26 cellular contexts compared by ENCODE assay signal in the genomic region with DNA sequence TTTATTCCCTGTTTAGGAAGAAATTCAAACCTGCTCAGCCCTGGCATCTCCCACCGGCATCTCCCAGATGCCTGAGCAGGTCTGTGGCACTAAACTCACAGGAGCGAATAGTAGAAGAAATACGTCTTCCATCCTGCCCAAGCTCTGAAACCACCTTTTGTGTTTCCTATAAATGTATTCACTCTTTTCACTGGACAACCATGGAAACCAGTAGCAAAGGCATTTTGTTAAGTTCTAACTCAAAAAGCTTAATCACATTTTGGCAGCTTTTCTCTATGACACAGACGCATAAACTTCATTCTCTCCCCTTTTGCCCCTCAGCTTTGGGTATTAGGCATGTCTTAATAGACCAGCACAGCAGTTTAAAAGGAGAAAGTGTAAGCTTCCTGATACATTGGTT. TPM values are rescaled to one million over a fixed set of nuclear protein-coding genes. Genes with fewer than 3 reads are reported as not detected.
"Had no signal": no experiment of that assay in that cellular context is flagged by ENCODE, and none has a peak within 500 bp of the region (broad histone marks: within the 10 kb centered on the region; RNA-seq: fewer than 3 reads in every experiment).

No MANE protein-coding gene starts in this region.

- H3K4me3 ChIP-seq: adrenal gland, cardiac muscle cell, esophagus squamous epithelium, gastroesophageal sphincter, heart right ventricle, left lung, lung, sigmoid colon, SJCRH30, smooth muscle cell, thoracic aorta, upper lobe of left lung had no signal

- H3K36me3 Mint-ChIP-seq: activated naive CD8-positive, alpha-beta T cell; naive thymus-derived CD8-positive, alpha-beta T cell; T-cell had no signal

- H3K36me3 ChIP-seq: adrenal gland, cardiac muscle cell, esophagus squamous epithelium, gastroesophageal sphincter, heart right ventricle, left lung, sigmoid colon, SJCRH30, thoracic aorta, upper lobe of left lung had no signal

- DNase-seq: activated CD4-positive, alpha-beta T cell treated with anti-CD3 and anti-CD28 coated beads for 1 hour; activated naive CD4-positive, alpha-beta T cell; activated T-cell treated with anti-CD3 and anti-CD28 coated beads, Interleukin-2, amount 50 U/mL, for 1 hour; adrenal gland; dorsolateral prefrontal cortex; effector memory CD8-positive, alpha-beta T cell; esophagus squamous epithelium; heart right ventricle; left lung; naive thymus-derived CD8-positive, alpha-beta T cell; posterior cingulate gyrus; sigmoid colon; SJCRH30; stimulated activated CD4-positive, alpha-beta T cell treated with anti-CD3 and anti-CD28 coated beads, Interleukin-4, amount 100 ng/mL, for 24 hours; stimulated activated naive CD4-positive, alpha-beta T cell treated with Interleukin-2 at 50 U/mL for 16 hours; T-cell; upper lobe of left lung had no signal

- H3K4me1 ChIP-seq: adrenal gland, esophagus squamous epithelium, gastroesophageal sphincter, left lung, sigmoid colon, SJCRH30, upper lobe of left lung had no signal

- H3K9me3 Mint-ChIP-seq: activated T-helper 17 cell treated with anti-CD3 and anti-CD28 coated beads, Interleukin-2, amount 50 U/mL, for 72 hours; effector memory CD8-positive, alpha-beta T cell had no signal

- H3K27ac Mint-ChIP-seq: activated naive CD8-positive, alpha-beta T cell; activated T-helper 17 cell treated with anti-CD3 and anti-CD28 coated beads, Interleukin-2, amount 50 U/mL, for 72 hours; effector memory CD8-positive, alpha-beta T cell; T-cell had no signal

- H3K9me3 ChIP-seq: adrenal gland, esophagus squamous epithelium, gastroesophageal sphincter, left lung, sigmoid colon, thoracic aorta, upper lobe of left lung had no signal

- H3K27me3 ChIP-seq: adrenal gland, cardiac muscle cell, dorsolateral prefrontal cortex, gastroesophageal sphincter, left lung, sigmoid colon, SJCRH30, upper lobe of left lung had no signal

- H3K27ac ChIP-seq: adrenal gland, cardiac muscle cell, esophagus squamous epithelium, gastroesophageal sphincter, heart right ventricle, left lung, sigmoid colon, SJCRH30, thoracic aorta, upper lobe of left lung had no signal

- FAIRE-seq: colon, keratinocyte had no signal

- H3K4me1 Mint-ChIP-seq: activated T-helper 17 cell treated with anti-CD3 and anti-CD28 coated beads, Interleukin-2, amount 50 U/mL, for 72 hours; T-cell had no signal

- H3K4me3 Mint-ChIP-seq: activated naive CD8-positive, alpha-beta T cell; activated T-helper 17 cell treated with anti-CD3 and anti-CD28 coated beads, Interleukin-2, amount 50 U/mL, for 72 hours; effector memory CD8-positive, alpha-beta T cell; naive thymus-derived CD8-positive, alpha-beta T cell; T-cell had no signal

RNA-seq across cellular contexts. Expression of gene ARNT2, which starts 24.5 kb away (rescaled TPM):
- total RNA-seq: naive thymus-derived CD8-positive, alpha-beta T cell had no signal
- polyA plus RNA-seq: naive thymus-derived CD8-positive, alpha-beta T cell had no signal
